Comparison of ENCODE assay signal across 13 cellular contexts in genomic region chr4:5888706-5889696, GRCh38. TPM values are rescaled to one million over a fixed set of nuclear protein-coding genes. Genes with fewer than 3 reads are reported as not detected.
DNase-seq lines count a peak whose midpoint lies in the region; ATAC-seq and TF ChIP-seq lines count a peak whose summit lies in the region.
"Had no signal": no experiment of that assay in that cellular context is flagged by ENCODE, and none has a peak within 500 bp of the region (broad histone marks: within the 10 kb centered on the region; RNA-seq: fewer than 3 reads in every experiment).

No MANE protein-coding gene starts in this region.

- H3K9me3 Mint-ChIP-seq in activated B cell treated with CpG ODN at 0.5 μM for 24 hours = peaks cover 2% of the 10 kb centered on the region

- TF ChIP-seq EP300 in upper lobe of left lung (IDR thresholded peaks at IDR 0.05) = no peak

- DNase-seq in heart right ventricle (no peak), Right ventricle myocardium inferior (ENCODE audit: missing footprints) (no peak), activated B cell treated with CpG ODN at 0.5 μM for 24 hours (no peak), lower lobe of right lung (no peak), upper lobe of left lung (no peak), AG20443 (ENCODE audit: low spot score) (no peak)
- no peak for DNase-seq in stimulated activated CD4-positive, alpha-beta T cell treated with anti-CD3 and anti-CD28 coated beads, Interleukin-4, amount 100 ng/mL, for 24 hours
- DNase-seq: activated gamma-delta T cell treated with Interleukin-2 at 50 U/mL for 16 hours; CD4-positive, CD25-positive, alpha-beta regulatory T cell; foreskin melanocyte; KG1 had no signal

- H3K4me3 Mint-ChIP-seq in activated B cell treated with CpG ODN at 0.5 μM for 24 hours = peak overlapping the region; percentile 29
- H3K4me3 Mint-ChIP-seq: memory B cell had no signal

- CTCF ChIA-PET in activated B cell treated with CpG ODN at 0.5 μM for 24 hours (lab: Charles Lee) = no interaction called here

- 7 to 8% methylated on average over 28 of the region's 28 CpGs for WGBS in heart right ventricle, 2 donors
- 10 to 11% methylated on average over 20 to 28 of the region's 28 CpGs for WGBS in upper lobe of left lung, 2 donors

- peaks cover 34% of the 10 kb centered on the region for H3K4me1 Mint-ChIP-seq in activated B cell treated with CpG ODN at 0.5 μM for 24 hours

- H3K9me3 ChIP-seq in heart right ventricle (no peaks in the 10 kb centered on the region), lower lobe of right lung (no peaks in the 10 kb centered on the region), upper lobe of left lung (peaks cover 0 to 4% (median 0%) of the 10 kb centered on the region in 4 donors)

- peaks cover 49% of the 10 kb centered on the region for H3K27me3 Mint-ChIP-seq in activated B cell treated with CpG ODN at 0.5 μM for 24 hours

- POLR2A ChIA-PET in activated B cell treated with CpG ODN at 0.5 μM for 24 hours (lab: Charles Lee) = no interaction called here

- TF ChIP-seq CTCF in heart right ventricle (IDR thresholded peaks at IDR 0.05) (no peak), activated B cell treated with CpG ODN at 0.5 μM for 24 hours (IDR thresholded peaks at IDR 0.05) (no peak), lower lobe of right lung (IDR thresholded peaks at IDR 0.05) (no peak), upper lobe of left lung (IDR thresholded peaks at IDR 0.05) (no peak)

- H3K36me3 Mint-ChIP-seq in activated B cell treated with CpG ODN at 0.5 μM for 24 hours (ENCODE audit: low read depth) = no peaks in the 10 kb centered on the region
- H3K36me3 Mint-ChIP-seq: CD4-positive, CD25-positive, alpha-beta regulatory T cell had no signal

- no peak for ATAC-seq in heart right ventricle
- no peak for ATAC-seq in Right ventricle myocardium inferior
- ATAC-seq in activated B cell treated with CpG ODN at 0.5 μM for 24 hours (ENCODE audit: low read depth) = no peak
- no peak for ATAC-seq in lower lobe of right lung
- no peak for ATAC-seq in upper lobe of left lung (ENCODE audit: low FRiP score in 2 of 2)
- ATAC-seq in GM18498 (IDR thresholded peaks at IDR 0.05; ENCODE audit: unreplicated experiment) = no peak

- H3K4me3 ChIP-seq in heart right ventricle (peak overlapping the region in 9 of 10 donors; percentile 27 to 62 (median 53)), lower lobe of right lung (peak overlapping the region; percentile 55), upper lobe of left lung (peak overlapping the region in 3 of 4 donors; percentile 36 to 68 (median 48))

- H3K27ac ChIP-seq in heart right ventricle = no peak overlapping the region
- H3K27ac ChIP-seq in lower lobe of right lung = no peak overlapping the region
- H3K27ac ChIP-seq in upper lobe of left lung = no peak overlapping the region

- H3K4me1 ChIP-seq in heart right ventricle = peaks cover 7 to 40% (median 23%) of the 10 kb centered on the region in 9 donors
- peaks cover 18% of the 10 kb centered on the region for H3K4me1 ChIP-seq in lower lobe of right lung
- H3K4me1 ChIP-seq in upper lobe of left lung = peaks cover 30 to 53% (median 33%) of the 10 kb centered on the region in 4 donors

- H3K36me3 ChIP-seq in heart right ventricle (no peaks in the 10 kb centered on the region), lower lobe of right lung (no peaks in the 10 kb centered on the region), upper lobe of left lung (no peaks in the 10 kb centered on the region)

- TF ChIP-seq POLR2A in upper lobe of left lung (IDR thresholded peaks at IDR 0.05) = no peak

- H3K27me3 ChIP-seq in heart right ventricle (peaks cover 45 to 86% (median 83%) of the 10 kb centered on the region in 7 donors), lower lobe of right lung (ENCODE audit: low read depth) (peaks cover 72% of the 10 kb centered on the region), upper lobe of left lung (peaks cover 0 to 57% (median 33%) of the 10 kb centered on the region in 4 donors)

- intact Hi-C loops in heart right ventricle (cut with DNase I) = no loop called here
- intact Hi-C loops in Right ventricle myocardium inferior (cut with DNase I) = no loop called here
- intact Hi-C loops in activated B cell treated with CpG ODN at 0.5 μM for 24 hours (cut with micrococcal nuclease) = no loop called here
- intact Hi-C loops in lower lobe of right lung (cut with DNase I) = no loop called here

- no peak overlapping the region for H3K27ac Mint-ChIP-seq in activated B cell treated with CpG ODN at 0.5 μM for 24 hours
- H3K27ac Mint-ChIP-seq: CD4-positive, CD25-positive, alpha-beta regulatory T cell; memory B cell had no signal

RNA-seq across cellular contexts. Expression of gene CRMP1, which starts 3.9 kb away (rescaled TPM):
- total RNA-seq in heart right ventricle (1 to 10 TPM in 5 of 10 donors, under 1 TPM in 5; 0.40 to 1.9 (median 0.95) TPM), Right ventricle myocardium inferior (1.5 TPM), activated B cell treated with CpG ODN at 0.5 μM for 24 hours (0.09 TPM in 1 of 2 replicates, not detected in the other), lower lobe of right lung (6.2 TPM), upper lobe of left lung (1 to 10 TPM in 5 of 6 donors, under 1 TPM in 1; 0.89 to 5.7 (median 2.0) TPM)
- 1 to 10 TPM in 1 of 2 donors, under 1 TPM in 1; 0.59 to 2.3 TPM for polyA plus RNA-seq in heart right ventricle
- total RNA-seq: CD4-positive, CD25-positive, alpha-beta regulatory T cell had no signal
- polyA plus RNA-seq: CD4-positive, CD25-positive, alpha-beta regulatory T cell had no signal
